ENCODE assay signal across 1 cellular context in genomic region chr14:47675239-47675488, GRCh38.
TF ChIP-seq lines count a peak whose summit lies in the region.

No MANE protein-coding gene starts in this region.

TF ChIP-seq in GM23338, 12 proteins besides CTCF, POLR2A, EP300 and RAD21 (continued from another document):
- no peak for TF ChIP-seq REST (IDR thresholded peaks at IDR 0.05; ENCODE audit: unreplicated experiment)
- TF ChIP-seq POLR2AphosphoS5 (IDR thresholded peaks at IDR 0.05; ENCODE audit: low read depth), result no peak
